Comparison of ENCODE assay signal across 8 cellular contexts in the genomic region with DNA sequence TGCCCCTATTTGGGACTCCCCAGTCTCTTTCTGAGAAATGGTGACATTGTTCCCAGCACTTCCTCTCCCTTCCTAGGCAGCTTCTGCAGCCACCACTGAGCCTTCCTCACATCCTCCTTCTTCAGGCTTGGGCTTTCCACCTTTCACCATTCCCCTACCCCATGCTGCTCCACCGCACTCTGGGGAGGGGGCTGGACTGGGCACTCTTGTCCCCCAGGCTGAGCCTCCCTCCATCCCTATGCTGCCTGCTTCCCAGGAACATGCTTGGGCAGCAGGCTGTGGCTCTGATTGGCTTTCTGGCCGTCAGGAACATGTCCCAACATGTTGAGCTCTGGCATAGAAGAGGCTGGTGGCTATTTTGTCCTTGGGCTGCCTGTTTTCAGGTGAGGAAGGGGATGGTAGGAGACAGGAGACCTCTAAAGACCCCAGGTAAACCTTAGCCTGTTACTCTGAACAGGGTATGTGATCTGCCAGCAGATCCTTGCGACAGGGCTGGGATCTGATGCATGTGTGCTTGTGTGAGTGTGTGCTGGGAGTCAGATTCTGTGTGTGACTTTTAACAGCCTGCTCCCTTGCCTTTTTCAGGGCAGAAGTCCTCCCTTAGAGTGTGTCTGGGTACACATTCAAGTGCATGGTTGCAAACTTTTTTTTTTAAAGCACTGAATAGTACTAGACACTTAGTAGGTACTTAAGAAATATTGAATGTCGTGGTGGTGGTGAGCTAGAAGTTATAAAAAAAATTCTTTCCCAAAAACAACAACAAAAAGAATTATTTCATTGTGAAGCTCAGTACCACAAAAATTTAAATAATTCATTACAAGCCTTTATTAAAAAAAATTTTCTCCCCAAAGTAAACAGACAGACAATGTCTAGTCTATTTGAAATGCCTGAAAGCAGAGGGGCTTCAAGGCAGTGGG. TPM values are rescaled to one million over a fixed set of nuclear protein-coding genes. Genes with fewer than 3 reads are reported as not detected.
DNase-seq lines count a peak whose midpoint lies in the region; ATAC-seq and TF ChIP-seq lines count a peak whose summit lies in the region.

No MANE protein-coding gene starts in this region.

- no peak for TF ChIP-seq CTCF in left lung (IDR thresholded peaks at IDR 0.05)

- peak; percentile 57 for DNase-seq in ACHN
- DNase-seq in left lung, result no peak
- no peak for DNase-seq in naive thymus-derived CD4-positive, alpha-beta T cell
- DNase-seq in NK-92 (lab: John Stamatoyannopoulos, UW; ENCODE audit: unreplicated experiment), result no peak
- DNase-seq in dedifferentiated amniotic fluid mesenchymal stem cell (ENCODE audit: extremely low spot score), result no peak

- no peaks in the 10 kb centered on the region for H3K36me3 ChIP-seq in left lung
- H3K36me3 ChIP-seq in naive thymus-derived CD4-positive, alpha-beta T cell (ENCODE audit: control insufficient read depth in 2 of 3, insufficient read depth in 3 of 3, low read length in 3 of 3), result no peaks in the 10 kb centered on the region

- no peak for ATAC-seq in activated T-helper 17 cell treated with anti-CD3 and anti-CD28 coated beads, Interleukin-2, amount 50 U/mL, for 72 hours (replicated peaks)
- ATAC-seq in left lung (no peak), HG02870 (IDR thresholded peaks at IDR 0.05; ENCODE audit: unreplicated experiment) (no peak)
- no peak for ATAC-seq in naive thymus-derived CD4-positive, alpha-beta T cell

- no peaks in the 10 kb centered on the region for H3K9me3 Mint-ChIP-seq in activated T-helper 17 cell treated with anti-CD3 and anti-CD28 coated beads, Interleukin-2, amount 50 U/mL, for 72 hours
- H3K9me3 Mint-ChIP-seq in naive thymus-derived CD4-positive, alpha-beta T cell, result peaks cover 0 to 6% (median 0%) of the 10 kb centered on the region in 11 donors

- H3K4me3 ChIP-seq in left lung, result no peak overlapping the region
- no peak overlapping the region for H3K4me3 ChIP-seq in naive thymus-derived CD4-positive, alpha-beta T cell (ENCODE audit: low read length)

- peak overlapping the region; percentile 94 for H3K27ac Mint-ChIP-seq in activated T-helper 17 cell treated with anti-CD3 and anti-CD28 coated beads, Interleukin-2, amount 50 U/mL, for 72 hours
- peak overlapping the region in 3 of 9 donors; percentile 49 to 92 (median 70) for H3K27ac Mint-ChIP-seq in naive thymus-derived CD4-positive, alpha-beta T cell

- POLR2A ChIA-PET in naive thymus-derived CD4-positive, alpha-beta T cell (lab: Charles Lee), result no interaction called here

- H3K36me3 Mint-ChIP-seq in activated T-helper 17 cell treated with anti-CD3 and anti-CD28 coated beads, Interleukin-2, amount 50 U/mL, for 72 hours (ENCODE audit: low read depth), result peaks cover 40% of the 10 kb centered on the region
- H3K36me3 Mint-ChIP-seq in naive thymus-derived CD4-positive, alpha-beta T cell, result peaks cover 0 to 14% (median 0%) of the 10 kb centered on the region in 5 donors

- H3K4me3 Mint-ChIP-seq in activated T-helper 17 cell treated with anti-CD3 and anti-CD28 coated beads, Interleukin-2, amount 50 U/mL, for 72 hours, result peak overlapping the region; percentile 94
- H3K4me3 Mint-ChIP-seq in naive thymus-derived CD4-positive, alpha-beta T cell, result peak overlapping the region in 2 of 10 donors; percentile 82 to 98

- peak overlapping the region; percentile 93 to 94 for H3K27ac ChIP-seq in left lung
- no peak overlapping the region for H3K27ac ChIP-seq in naive thymus-derived CD4-positive, alpha-beta T cell (ENCODE audit: low read depth, low read length)

- H3K4me1 Mint-ChIP-seq in activated T-helper 17 cell treated with anti-CD3 and anti-CD28 coated beads, Interleukin-2, amount 50 U/mL, for 72 hours, result peaks cover 15% of the 10 kb centered on the region
- H3K4me1 Mint-ChIP-seq in naive thymus-derived CD4-positive, alpha-beta T cell, result peaks cover 15 to 48% (median 26%) of the 10 kb centered on the region in 7 donors

- intact Hi-C loops in left lung (cut with DNase I), result no loop called here
- intact Hi-C loops in naive thymus-derived CD4-positive, alpha-beta T cell (cut with micrococcal nuclease), result loop anchor here in 1 of 2 donors (5.0 kb wide), 2 partner anchors 254 to 496 kb away; partner anchors contain the start of gene PIM1

- peaks cover 19 to 49% of the 10 kb centered on the region in 2 donors for H3K4me1 ChIP-seq in left lung
- peaks cover 6 to 20% of the 10 kb centered on the region in 2 donors for H3K4me1 ChIP-seq in naive thymus-derived CD4-positive, alpha-beta T cell (ENCODE audit: control insufficient read depth in 2 of 2, insufficient read depth in 2 of 2, low read length in 2 of 2)

- H3K27me3 Mint-ChIP-seq in activated T-helper 17 cell treated with anti-CD3 and anti-CD28 coated beads, Interleukin-2, amount 50 U/mL, for 72 hours, result no peaks in the 10 kb centered on the region
- H3K27me3 Mint-ChIP-seq in naive thymus-derived CD4-positive, alpha-beta T cell, result peaks cover 0 to 5% (median 0%) of the 10 kb centered on the region in 5 donors

- H3K27me3 ChIP-seq in left lung, result peaks cover 0 to 26% of the 10 kb centered on the region in 2 donors
- H3K27me3 ChIP-seq in naive thymus-derived CD4-positive, alpha-beta T cell (ENCODE audit: control insufficient read depth in 2 of 2, insufficient read depth in 2 of 2, low read length in 2 of 2), result no peaks in the 10 kb centered on the region

- peak; percentile 18 for TF ChIP-seq POLR2A in GM19099 (IDR thresholded peaks at IDR 0.05; ENCODE audit: extremely low read depth, insufficient read length, low read depth)

- in situ Hi-C loops in ACHN (cut with HindIII; ENCODE audit: low pct_ligation_motif_present, low pct_unique_long_range_greater_than_20kb, low sequenced_read_pairs), result no loop called here

- CTCF ChIA-PET in naive thymus-derived CD4-positive, alpha-beta T cell (lab: Charles Lee), result no interaction called here

- no peaks in the 10 kb centered on the region for H3K9me3 ChIP-seq in left lung
- H3K9me3 ChIP-seq in naive thymus-derived CD4-positive, alpha-beta T cell (ENCODE audit: control insufficient read depth in 2 of 3, low read length in 3 of 3), result no peaks in the 10 kb centered on the region

RNA-seq across cellular contexts. Expression of gene CDKN1A, which starts 2.1 kb away (rescaled TPM):
- 100 to 1,000 TPM; 149 to 164 TPM for total RNA-seq in activated T-helper 17 cell treated with anti-CD3 and anti-CD28 coated beads, Interleukin-2, amount 50 U/mL, for 72 hours
- 100 to 1,000 TPM in 1 of 2 donors, 10 to 100 TPM in 1; 66.9 to 240 TPM for total RNA-seq in left lung
- total RNA-seq in naive thymus-derived CD4-positive, alpha-beta T cell, result 100 to 1,000 TPM in 2 of 5 experiments, 10 to 100 TPM in 1, 1 to 10 TPM in 2; 1.5 to 156 (median 53.6) TPM
- polyA plus RNA-seq in naive thymus-derived CD4-positive, alpha-beta T cell, result under 1 TPM; 0.08 to 0.19 TPM

RNA-seq across cellular contexts. Expression of gene RAB44, which starts 21.2 kb away (rescaled TPM):
- total RNA-seq in activated T-helper 17 cell treated with anti-CD3 and anti-CD28 coated beads, Interleukin-2, amount 50 U/mL, for 72 hours, result under 1 TPM; 0.11 to 0.32 TPM
- total RNA-seq in left lung, result under 1 TPM; 0.26 to 0.37 TPM
- 10 to 100 TPM in 1 of 5 experiments, 1 to 10 TPM in 1, under 1 TPM in 1, not detected in 2; 0.07 to 10.1 (median 1.8) TPM for total RNA-seq in naive thymus-derived CD4-positive, alpha-beta T cell
- polyA plus RNA-seq in naive thymus-derived CD4-positive, alpha-beta T cell, result not detected
